In the genomic region with DNA sequence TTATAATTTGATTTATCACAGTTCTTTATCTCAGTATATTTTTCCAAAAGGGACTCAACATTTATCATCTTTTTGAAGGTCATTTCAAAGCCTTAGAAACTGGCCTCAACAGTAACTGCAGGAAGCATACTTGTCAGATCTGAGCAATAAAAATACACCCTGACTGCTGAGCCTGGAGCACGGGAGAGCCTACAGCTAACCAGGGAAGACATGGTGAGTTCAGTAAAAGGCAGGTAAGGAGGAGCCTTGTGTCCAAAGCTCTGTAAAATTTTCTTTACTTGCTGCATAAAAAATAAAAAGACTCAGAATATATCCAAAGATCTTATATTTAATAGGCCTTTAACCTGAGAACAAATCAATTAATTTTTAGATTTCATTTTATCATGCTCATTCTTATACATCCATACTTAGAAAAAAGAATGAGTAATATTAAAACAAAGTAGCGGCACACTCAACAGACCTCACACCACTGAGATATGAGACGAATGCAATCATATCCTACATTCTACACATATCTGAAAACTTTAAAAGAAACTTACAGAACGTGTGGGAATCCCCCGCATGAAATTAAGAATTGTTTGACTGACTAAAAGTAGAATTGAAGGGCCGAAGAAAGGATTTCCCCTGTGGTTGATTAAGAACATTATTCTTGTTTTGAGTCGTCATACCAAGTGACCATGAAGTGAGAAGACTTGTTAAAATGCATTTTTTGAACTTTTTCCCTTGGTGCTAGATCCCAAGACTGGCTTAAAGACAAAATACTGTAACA, we compare ENCODE assay signal across 11 cellular contexts.
DNase-seq lines count a peak whose midpoint lies in the region; ATAC-seq and TF ChIP-seq lines count a peak whose summit lies in the region.
"Had no signal": no experiment of that assay in that cellular context is flagged by ENCODE, and none has a peak within 500 bp of the region (broad histone marks: within the 10 kb centered on the region; RNA-seq: fewer than 3 reads in every experiment).

No MANE protein-coding gene starts in this region.

- no peak overlapping the region for H3K4me3 ChIP-seq in ascending aorta

- H3K36me3 ChIP-seq in ascending aorta, result no peaks in the 10 kb centered on the region

- peaks cover 63% of the 10 kb centered on the region for H3K4me1 Mint-ChIP-seq in activated T-helper 2 cell treated with anti-CD3 and anti-CD28 coated beads, Interferon-gamma antibody, Interleukin-2, Interleukin-4, amounts not matched to agents 10 μg/mL and 5 μg/mL and 100 μg/mL, durations not matched to agents 14 hours and 24 hours and 36 hours (ENCODE audit: low read depth)
- H3K4me1 Mint-ChIP-seq in mesothelial cell of epicardium, result peaks cover 4% of the 10 kb centered on the region

- no peak overlapping the region for H3K27ac ChIP-seq in ascending aorta

- no peaks in the 10 kb centered on the region for H3K9me3 Mint-ChIP-seq in activated T-helper 2 cell treated with anti-CD3 and anti-CD28 coated beads, Interferon-gamma antibody, Interleukin-2, Interleukin-4, amounts not matched to agents 10 μg/mL and 5 μg/mL and 100 μg/mL, durations not matched to agents 14 hours and 24 hours and 36 hours
- H3K9me3 Mint-ChIP-seq in mesothelial cell of epicardium, result no peaks in the 10 kb centered on the region
- H3K9me3 Mint-ChIP-seq: dendritic cell treated with granulocyte-macrophage colony-stimulating factor and Interleukin-4, amounts not matched to agents 40 ng/mL and 50 ng/mL, for 4 days had no signal

- H3K27ac Mint-ChIP-seq in activated T-helper 2 cell treated with anti-CD3 and anti-CD28 coated beads, Interferon-gamma antibody, Interleukin-2, Interleukin-4, amounts not matched to agents 10 μg/mL and 5 μg/mL and 100 μg/mL, durations not matched to agents 14 hours and 24 hours and 36 hours, result peak overlapping the region; percentile 95
- no peak overlapping the region for H3K27ac Mint-ChIP-seq in mesothelial cell of epicardium
- H3K27ac Mint-ChIP-seq: dendritic cell treated with granulocyte-macrophage colony-stimulating factor and Interleukin-4, amounts not matched to agents 40 ng/mL and 50 ng/mL, for 4 days had no signal

- H3K9me3 ChIP-seq in ascending aorta, result no peaks in the 10 kb centered on the region

- DNase-seq in GM13977 (ENCODE audit: low spot score) (peak; percentile 45), mesothelial cell of epicardium (ENCODE audit: low spot score in 2 of 2, unreplicated experiment in 2 of 2) (no peak), ascending aorta (ENCODE audit: low spot score in 2 of 2) (no peak), NCI-H526 treated with DMSO at 0.1 percent for 48 hours (lab: John Stamatoyannopoulos, UW) (no peak), NCI-H2171 (lab: John Stamatoyannopoulos, UW) (no peak)
- no peak for DNase-seq in activated T-helper 2 cell treated with anti-CD3 and anti-CD28 coated beads, Interferon-gamma antibody, Interleukin-2, Interleukin-4, amounts not matched to agents 10 μg/mL and 5 μg/mL and 100 μg/mL, durations not matched to agents 14 hours and 24 hours and 36 hours (ENCODE audit: low spot score)
- DNase-seq: activated CD4-positive, alpha-beta T cell treated with anti-CD3 and anti-CD28 coated beads for 4 hours; DMS53 had no signal

- peaks cover 5 to 25% of the 10 kb centered on the region in 2 donors for H3K4me1 ChIP-seq in ascending aorta

- intact Hi-C loops in activated T-helper 2 cell treated with anti-CD3 and anti-CD28 coated beads, Interferon-gamma antibody, Interleukin-2, Interleukin-4, amounts not matched to agents 10 μg/mL and 5 μg/mL and 100 μg/mL, durations not matched to agents 14 hours and 24 hours and 36 hours (cut with micrococcal nuclease), result loop anchor here (1.0 kb wide), 7 partner anchors 10 to 138 kb away; no protein-coding TSS in a partner anchor
- intact Hi-C loops in ascending aorta (cut with DNase I), result no loop called here

- no peaks in the 10 kb centered on the region for H3K27me3 Mint-ChIP-seq in activated T-helper 2 cell treated with anti-CD3 and anti-CD28 coated beads, Interferon-gamma antibody, Interleukin-2, Interleukin-4, amounts not matched to agents 10 μg/mL and 5 μg/mL and 100 μg/mL, durations not matched to agents 14 hours and 24 hours and 36 hours (ENCODE audit: low read depth)
- H3K27me3 Mint-ChIP-seq in mesothelial cell of epicardium (ENCODE audit: low read depth), result no peaks in the 10 kb centered on the region
- H3K27me3 Mint-ChIP-seq: dendritic cell treated with granulocyte-macrophage colony-stimulating factor and Interleukin-4, amounts not matched to agents 40 ng/mL and 50 ng/mL, for 4 days had no signal

- TF ChIP-seq CTCF in GM13977 (IDR thresholded peaks at IDR 0.05; ENCODE audit: extremely low read depth, insufficient read depth, missing control alignments) (no peak), mesothelial cell of epicardium (IDR thresholded peaks at IDR 0.05; ENCODE audit: unreplicated experiment) (no peak), ascending aorta (IDR thresholded peaks at IDR 0.05) (no peak)

- H3K36me3 Mint-ChIP-seq in activated T-helper 2 cell treated with anti-CD3 and anti-CD28 coated beads, Interferon-gamma antibody, Interleukin-2, Interleukin-4, amounts not matched to agents 10 μg/mL and 5 μg/mL and 100 μg/mL, durations not matched to agents 14 hours and 24 hours and 36 hours (ENCODE audit: low read depth), result peaks cover 55% of the 10 kb centered on the region
- H3K36me3 Mint-ChIP-seq in mesothelial cell of epicardium, result no peaks in the 10 kb centered on the region

- peak overlapping the region; percentile 53 for H3K4me3 Mint-ChIP-seq in activated T-helper 2 cell treated with anti-CD3 and anti-CD28 coated beads, Interferon-gamma antibody, Interleukin-2, Interleukin-4, amounts not matched to agents 10 μg/mL and 5 μg/mL and 100 μg/mL, durations not matched to agents 14 hours and 24 hours and 36 hours (ENCODE audit: low read depth)
- H3K4me3 Mint-ChIP-seq in mesothelial cell of epicardium, result no peak overlapping the region
- H3K4me3 Mint-ChIP-seq: dendritic cell treated with granulocyte-macrophage colony-stimulating factor and Interleukin-4, amounts not matched to agents 40 ng/mL and 50 ng/mL, for 4 days had no signal

- ATAC-seq in GM19452 (IDR thresholded peaks at IDR 0.05; ENCODE audit: unreplicated experiment), result peak; percentile 78
- peak; percentile 77 for ATAC-seq in HG03064 (IDR thresholded peaks at IDR 0.05; ENCODE audit: low read depth, unreplicated experiment)

- in situ Hi-C loops in GM13977 (cut with MboI; ENCODE audit: low pct_unique_long_range_greater_than_20kb, low sequenced_read_pairs, unreplicated experiment), result no loop called here

- H3K27me3 ChIP-seq in ascending aorta, result no peaks in the 10 kb centered on the region
